In the genomic region with DNA sequence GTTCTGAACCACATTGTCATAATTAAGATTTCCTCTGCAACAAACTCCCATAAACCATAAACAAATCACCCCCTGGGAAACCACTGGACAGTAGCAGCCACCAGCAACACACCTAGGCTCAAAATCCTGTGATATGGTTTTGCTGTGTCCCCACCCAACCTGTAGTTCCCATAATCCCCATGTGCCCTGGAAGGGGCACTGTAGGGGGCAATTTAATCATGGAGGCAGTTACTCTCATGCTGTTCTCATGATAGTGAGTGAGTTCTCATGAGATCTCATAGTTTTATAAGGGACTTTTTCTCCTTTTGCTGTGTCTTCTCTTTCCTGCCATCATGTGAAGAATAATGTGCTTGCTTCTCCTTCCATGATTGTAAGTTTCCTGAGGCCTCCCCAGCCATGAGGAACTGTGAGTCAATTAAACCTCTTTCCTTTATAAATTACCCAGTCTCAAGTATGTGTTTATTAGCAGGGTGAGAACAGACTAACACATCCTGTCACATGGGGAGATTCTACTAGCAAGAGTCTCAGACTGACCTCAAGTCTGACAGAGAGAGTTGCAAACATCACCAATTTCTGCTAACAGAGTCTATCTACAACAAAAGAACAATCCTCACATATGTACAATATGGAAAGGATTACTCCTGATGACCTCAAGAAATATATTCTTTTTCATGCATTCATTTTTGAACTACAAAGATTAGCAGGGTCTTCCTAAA, we compare ENCODE assay signal across 20 cellular contexts.
A peak's percentile ranks its signal among the peaks of the same experiment; 100 is the strongest.
DNase-seq lines count a peak whose midpoint lies in the region; TF ChIP-seq lines count a peak whose summit lies in the region.
"Had no signal": no experiment of that assay in that cellular context is flagged by ENCODE, and none has a peak within 500 bp of the region (broad histone marks: within the 10 kb centered on the region; RNA-seq: fewer than 3 reads in every experiment).

No MANE protein-coding gene starts in this region.

- H3K4me1 Mint-ChIP-seq in H9 (peaks cover 5% of the 10 kb centered on the region in 2 experiments; a peak in 3 of 4 replicates), neural progenitor cell (peaks cover 9% of the 10 kb centered on the region)

- no peak for TF ChIP-seq CTCF in H9 (conservative IDR thresholded peaks at IDR 0.05)
- no peak for TF ChIP-seq CTCF in choroid plexus epithelial cell (conservative IDR thresholded peaks at IDR 0.05; ENCODE audit: low read depth, low read length)
- TF ChIP-seq CTCF in neural progenitor cell (IDR thresholded peaks at IDR 0.05), result no peak

- H3K27ac Mint-ChIP-seq in H9 (peak overlapping the region in 2 of 3 experiments; percentile 46 to 49; a peak in 4 of 7 replicates), neural progenitor cell (peak overlapping the region; percentile 36)
- H3K27ac Mint-ChIP-seq: CD4-positive, alpha-beta T cell had no signal

- DNase-seq in H9 (no peak), NCI-H526 treated with DMSO at 0.1 percent for 48 hours (lab: John Stamatoyannopoulos, UW) (peak; percentile 10), choroid plexus epithelial cell (ENCODE audit: low read depth) (peak; percentile 17), neural progenitor cell (ENCODE audit: low spot score) (no peak), SIG-M5 (lab: John Stamatoyannopoulos, UW) (no peak), kidney tubule cell (ENCODE audit: low spot score) (no peak), mucosa of gallbladder (ENCODE audit: low spot score) (no peak)
- DNase-seq: CD4-positive, alpha-beta T cell; COR-L47; GM23248; IMR-90; NCI-H1048; NCI-H1436; NCI-H187 treated with DMSO at 0.1 percent for 48 hours; NCI-H2227 treated with DMSO at 0.1 percent for 48 hours; NCI-H510A; NCI-H748 treated with DMSO at 0.1 percent for 48 hours; PC-3; SHP77 treated with DMSO at 0.1 percent for 48 hours had no signal

- H2BK20ac ChIP-seq in H9 (ENCODE audit: low read depth, low read length, poor library complexity, severe bottlenecking), result no peak overlapping the region

- H3K14ac ChIP-seq in H9 (ENCODE audit: insufficient read depth, low read length), result no peak overlapping the region

- H3K27me3 ChIP-seq in H9 (ENCODE audit: insufficient read depth, low read length) (no peaks in the 10 kb centered on the region), neural progenitor cell (no peaks in the 10 kb centered on the region)
- H3K27me3 ChIP-seq: BLaER1 had no signal

- no peak overlapping the region for H2BK5ac ChIP-seq in H9 (ENCODE audit: insufficient read length, low read length)

- no peak overlapping the region for H2BK120ac ChIP-seq in H9 (ENCODE audit: low read depth, low read length, poor library complexity, severe bottlenecking)

- H3K23me2 ChIP-seq in H9 (ENCODE audit: insufficient read length, low read depth, low read length, poor library complexity, severe bottlenecking), result no peaks in the 10 kb centered on the region

- H3K79me1 ChIP-seq in H9 (ENCODE audit: insufficient read depth, low read depth, low read length, poor library complexity, severe bottlenecking), result no peaks in the 10 kb centered on the region

- H3K4me3 Mint-ChIP-seq in H9, result no peak overlapping the region
- H3K4me3 Mint-ChIP-seq in neural progenitor cell, result no peak overlapping the region
- H3K4me3 Mint-ChIP-seq: CD4-positive, alpha-beta T cell had no signal

- H3K56ac ChIP-seq in H9 (ENCODE audit: insufficient read length, low read depth, low read length), result no peak overlapping the region

- H3K9ac ChIP-seq in H9 (ENCODE audit: extremely low read depth, insufficient read length, low read length) (no peak overlapping the region), neural progenitor cell (no peak overlapping the region)
- H3K9ac ChIP-seq: BLaER1, GM23248 had no signal

- no peak overlapping the region for H3K18ac ChIP-seq in H9 (ENCODE audit: insufficient read length, low read depth, low read length)

- H3K9me3 ChIP-seq in H9 (ENCODE audit: control insufficient read depth, low read depth, low read length), result no peaks in the 10 kb centered on the region
- H3K9me3 ChIP-seq in neural progenitor cell (ENCODE audit: low read depth), result no peaks in the 10 kb centered on the region
- H3K9me3 ChIP-seq: BLaER1 had no signal

- no peaks in the 10 kb centered on the region for H3K36me3 Mint-ChIP-seq in H9 (ENCODE audit: insufficient read depth in 1 of 3, low read depth in 3 of 3)
- no peaks in the 10 kb centered on the region for H3K36me3 Mint-ChIP-seq in neural progenitor cell

- no peak overlapping the region for H2BK12ac ChIP-seq in H9 (ENCODE audit: insufficient read length, low read depth, low read length)

- no peaks in the 10 kb centered on the region for H3K79me2 ChIP-seq in H9 (ENCODE audit: insufficient read depth, low read length)
- no peaks in the 10 kb centered on the region for H3K79me2 ChIP-seq in neural progenitor cell (ENCODE audit: low read depth)

- H3K4me2 ChIP-seq in H9 (ENCODE audit: insufficient read depth, insufficient read length, low read length) (no peak overlapping the region), neural progenitor cell (no peak overlapping the region)
- H3K4me2 ChIP-seq: BLaER1 had no signal

- no peak overlapping the region for H4K91ac ChIP-seq in H9 (ENCODE audit: insufficient read length, low read depth, low read length)

- H4K8ac ChIP-seq in H9 (replicated peaks; ENCODE audit: insufficient read length, low read depth, low read length), result no peak overlapping the region

- H3T11ph ChIP-seq in H9 (ENCODE audit: low read length), result no peak overlapping the region

- no peaks in the 10 kb centered on the region for H3K36me3 ChIP-seq in neural progenitor cell
- H3K36me3 ChIP-seq: BLaER1 had no signal

- H3K4me3 ChIP-seq in choroid plexus epithelial cell (ENCODE audit: low read depth, low read length) (no peak overlapping the region), neural progenitor cell (no peak overlapping the region)
- H3K4me3 ChIP-seq: BLaER1, GM23248 had no signal

- H4K5ac ChIP-seq in H9 (ENCODE audit: insufficient read length, low read depth, low read length), result no peak overlapping the region

- no peak overlapping the region for H2AK5ac ChIP-seq in H9 (ENCODE audit: insufficient read length, low read length)

- H3K4me1 ChIP-seq in H9 (ENCODE audit: insufficient read depth, low read length) (no peaks in the 10 kb centered on the region), neural progenitor cell (peaks cover 9% of the 10 kb centered on the region)

- H2BK15ac ChIP-seq in H9 (ENCODE audit: low read depth, low read length), result no peak overlapping the region

- H3K9me3 Mint-ChIP-seq in H9, result no peaks in the 10 kb centered on the region
- H3K9me3 Mint-ChIP-seq in neural progenitor cell, result no peaks in the 10 kb centered on the region
- H3K9me3 Mint-ChIP-seq: CD4-positive, alpha-beta T cell had no signal

- H3K23ac ChIP-seq in H9 (ENCODE audit: insufficient read length, low read depth, low read length), result no peak overlapping the region

- H2AFZ ChIP-seq in H9 (ENCODE audit: low read length), result no peak overlapping the region
- H2AFZ ChIP-seq in neural progenitor cell (replicated peaks), result peak overlapping the region; percentile 22
- H2AFZ ChIP-seq: GM23248 had no signal

- H3K27ac ChIP-seq in H9 (ENCODE audit: insufficient read length, low read depth, low read length) (no peak overlapping the region), neural progenitor cell (no peak overlapping the region)
- H3K27ac ChIP-seq: BLaER1, GM23248 had no signal

- H4K20me1 ChIP-seq in H9 (ENCODE audit: control insufficient read depth, insufficient read depth, insufficient read length) (no peaks in the 10 kb centered on the region), neural progenitor cell (ENCODE audit: low read depth) (no peaks in the 10 kb centered on the region)
- H4K20me1 ChIP-seq: BLaER1 had no signal

- H3K4ac ChIP-seq in H9 (ENCODE audit: low read depth, low read length), result no peak overlapping the region

- no peaks in the 10 kb centered on the region for H3K27me3 Mint-ChIP-seq in H9 (ENCODE audit: low read depth)
- no peaks in the 10 kb centered on the region for H3K27me3 Mint-ChIP-seq in neural progenitor cell (ENCODE audit: insufficient read depth, low read depth)
- H3K27me3 Mint-ChIP-seq: CD4-positive, alpha-beta T cell had no signal

- no peaks in the 10 kb centered on the region for H3F3A ChIP-seq in neural progenitor cell (ENCODE audit: low read depth)

Comparison
In these comparisons a context has a peak if more than half of its experiments do, and no peak if none do; other contexts are left out.
1. DNase-seq: peak in NCI-H526 treated with DMSO at 0.1 percent for 48 hours (single experiment) and choroid plexus epithelial cell (single experiment); none in H9 (single experiment), neural progenitor cell (single experiment), SIG-M5 (single experiment), kidney tubule cell (single experiment) and mucosa of gallbladder (single experiment).